1 cellular context compared by ENCODE assay signal in genomic region chr6:41824571-41825569, GRCh38.
TF ChIP-seq lines count a peak whose summit lies in the region.

No MANE protein-coding gene starts in this region.

TF ChIP-seq in K562, 482 proteins besides CTCF, POLR2A, EP300 and RAD21:
- TF ChIP-seq, protein P1, sequence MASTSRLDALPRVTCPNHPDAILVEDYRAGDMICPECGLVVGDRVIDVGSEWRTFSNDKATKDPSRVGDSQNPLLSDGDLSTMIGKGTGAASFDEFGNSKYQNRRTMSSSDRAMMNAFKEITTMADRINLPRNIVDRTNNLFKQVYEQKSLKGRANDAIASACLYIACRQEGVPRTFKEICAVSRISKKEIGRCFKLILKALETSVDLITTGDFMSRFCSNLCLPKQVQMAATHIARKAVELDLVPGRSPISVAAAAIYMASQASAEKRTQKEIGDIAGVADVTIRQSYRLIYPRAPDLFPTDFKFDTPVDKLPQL (IDR thresholded peaks at IDR 0.05; ENCODE audit: extremely low read depth, insufficient read length) = no peak
- TF ChIP-seq XRCC5 (IDR thresholded peaks at IDR 0.05; ENCODE audit: low read depth, low read length) = no peak
- TF ChIP-seq ZNF121 (CRISPR knock-in tag; conservative IDR thresholded peaks at IDR 0.05) = no peak
- TF ChIP-seq NFRKB (IDR thresholded peaks at IDR 0.05; ENCODE audit: low read depth) = no peak
- TF ChIP-seq, protein P2, sequence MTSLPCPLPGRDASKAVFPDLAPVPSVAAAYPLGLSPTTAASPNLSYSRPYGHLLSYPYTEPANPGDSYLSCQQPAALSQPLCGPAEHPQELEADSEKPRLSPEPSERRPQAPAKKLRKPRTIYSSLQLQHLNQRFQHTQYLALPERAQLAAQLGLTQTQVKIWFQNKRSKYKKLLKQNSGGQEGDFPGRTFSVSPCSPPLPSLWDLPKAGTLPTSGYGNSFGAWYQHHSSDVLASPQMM (CRISPR knock-in tag; IDR thresholded peaks at IDR 0.05) = no peak
- peak; percentile 56; the same call in 1 of the 2 replicates for TF ChIP-seq SMARCE1 (IDR thresholded peaks at IDR 0.05)
- TF ChIP-seq RBM15 (IDR thresholded peaks at IDR 0.05; ENCODE audit: insufficient read depth, low read length) = no peak
- 0 out of 2 replicates have a peak, but pooled peaks have one; percentile 18 for TF ChIP-seq NFE2 (IDR thresholded peaks at IDR 0.05; ENCODE audit: low read depth)
- TF ChIP-seq MEIS2 (IDR thresholded peaks at IDR 0.05; ENCODE audit: partially characterized antibody) = peak; percentile 36
- peak; percentile 30; the same call in 1 of the 2 replicates for TF ChIP-seq ATF7 (IDR thresholded peaks at IDR 0.05)
- TF ChIP-seq ZNF23 (CRISPR knock-in tag; IDR thresholded peaks at IDR 0.05) = no peak
- peak; percentile 63; the same call in 1 of the 2 replicates for TF ChIP-seq ZBTB33 (CRISPR knock-in tag; IDR thresholded peaks at IDR 0.05)
- TF ChIP-seq POLR2H (tag; IDR thresholded peaks at IDR 0.05; ENCODE audit: low read depth) = no peak
- TF ChIP-seq, protein P3, sequence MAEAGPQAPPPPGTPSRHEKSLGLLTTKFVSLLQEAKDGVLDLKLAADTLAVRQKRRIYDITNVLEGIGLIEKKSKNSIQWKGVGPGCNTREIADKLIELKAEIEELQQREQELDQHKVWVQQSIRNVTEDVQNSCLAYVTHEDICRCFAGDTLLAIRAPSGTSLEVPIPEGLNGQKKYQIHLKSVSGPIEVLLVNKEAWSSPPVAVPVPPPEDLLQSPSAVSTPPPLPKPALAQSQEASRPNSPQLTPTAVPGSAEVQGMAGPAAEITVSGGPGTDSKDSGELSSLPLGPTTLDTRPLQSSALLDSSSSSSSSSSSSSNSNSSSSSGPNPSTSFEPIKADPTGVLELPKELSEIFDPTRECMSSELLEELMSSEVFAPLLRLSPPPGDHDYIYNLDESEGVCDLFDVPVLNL (CRISPR knock-in tag; IDR thresholded peaks at IDR 0.05; ENCODE audit: low read depth) = no peak
- TF ChIP-seq JUN (IDR thresholded peaks at IDR 0.05; ENCODE audit: borderline replicate concordance, low read depth, low read length) = no peak
- TF ChIP-seq JUN (CRISPR knock-in tag; IDR thresholded peaks at IDR 0.05; ENCODE audit: borderline replicate concordance) = no peak
- no peak for TF ChIP-seq SRSF9 (IDR thresholded peaks at IDR 0.05; ENCODE audit: borderline replicate concordance, low read depth, low read length)
- TF ChIP-seq ZNF184 (CRISPR knock-in tag; IDR thresholded peaks at IDR 0.05) = no peak
- TF ChIP-seq MYNN (IDR thresholded peaks at IDR 0.05) = no peak
- 0 out of 2 replicates have a peak, but pooled peaks have one; percentile 11 for TF ChIP-seq MYNN (CRISPR knock-in tag; IDR thresholded peaks at IDR 0.05)
- no peak for TF ChIP-seq ZC3H4 (CRISPR knock-in tag; IDR thresholded peaks at IDR 0.05; ENCODE audit: borderline replicate concordance)
- no peak for TF ChIP-seq ZNF263 (CRISPR knock-in tag; IDR thresholded peaks at IDR 0.05; ENCODE audit: borderline replicate concordance)
- TF ChIP-seq NONO (IDR thresholded peaks at IDR 0.05; ENCODE audit: low read depth in 2 of 2, low read length in 1 of 2) = no peak
- no peak for TF ChIP-seq MBD2 (IDR thresholded peaks at IDR 0.05; ENCODE audit: borderline replicate concordance, low read depth)
- TF ChIP-seq, protein P4, sequence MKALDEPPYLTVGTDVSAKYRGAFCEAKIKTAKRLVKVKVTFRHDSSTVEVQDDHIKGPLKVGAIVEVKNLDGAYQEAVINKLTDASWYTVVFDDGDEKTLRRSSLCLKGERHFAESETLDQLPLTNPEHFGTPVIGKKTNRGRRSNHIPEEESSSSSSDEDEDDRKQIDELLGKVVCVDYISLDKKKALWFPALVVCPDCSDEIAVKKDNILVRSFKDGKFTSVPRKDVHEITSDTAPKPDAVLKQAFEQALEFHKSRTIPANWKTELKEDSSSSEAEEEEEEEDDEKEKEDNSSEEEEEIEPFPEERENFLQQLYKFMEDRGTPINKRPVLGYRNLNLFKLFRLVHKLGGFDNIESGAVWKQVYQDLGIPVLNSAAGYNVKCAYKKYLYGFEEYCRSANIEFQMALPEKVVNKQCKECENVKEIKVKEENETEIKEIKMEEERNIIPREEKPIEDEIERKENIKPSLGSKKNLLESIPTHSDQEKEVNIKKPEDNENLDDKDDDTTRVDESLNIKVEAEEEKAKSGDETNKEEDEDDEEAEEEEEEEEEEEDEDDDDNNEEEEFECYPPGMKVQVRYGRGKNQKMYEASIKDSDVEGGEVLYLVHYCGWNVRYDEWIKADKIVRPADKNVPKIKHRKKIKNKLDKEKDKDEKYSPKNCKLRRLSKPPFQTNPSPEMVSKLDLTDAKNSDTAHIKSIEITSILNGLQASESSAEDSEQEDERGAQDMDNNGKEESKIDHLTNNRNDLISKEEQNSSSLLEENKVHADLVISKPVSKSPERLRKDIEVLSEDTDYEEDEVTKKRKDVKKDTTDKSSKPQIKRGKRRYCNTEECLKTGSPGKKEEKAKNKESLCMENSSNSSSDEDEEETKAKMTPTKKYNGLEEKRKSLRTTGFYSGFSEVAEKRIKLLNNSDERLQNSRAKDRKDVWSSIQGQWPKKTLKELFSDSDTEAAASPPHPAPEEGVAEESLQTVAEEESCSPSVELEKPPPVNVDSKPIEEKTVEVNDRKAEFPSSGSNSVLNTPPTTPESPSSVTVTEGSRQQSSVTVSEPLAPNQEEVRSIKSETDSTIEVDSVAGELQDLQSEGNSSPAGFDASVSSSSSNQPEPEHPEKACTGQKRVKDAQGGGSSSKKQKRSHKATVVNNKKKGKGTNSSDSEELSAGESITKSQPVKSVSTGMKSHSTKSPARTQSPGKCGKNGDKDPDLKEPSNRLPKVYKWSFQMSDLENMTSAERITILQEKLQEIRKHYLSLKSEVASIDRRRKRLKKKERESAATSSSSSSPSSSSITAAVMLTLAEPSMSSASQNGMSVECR (CRISPR knock-in tag; IDR thresholded peaks at IDR 0.05) = no peak
- no peak for TF ChIP-seq POLR3A (IDR thresholded peaks at IDR 0.05; ENCODE audit: borderline replicate concordance, extremely low read depth, insufficient read depth, insufficient read length)
- TF ChIP-seq, protein P5, sequence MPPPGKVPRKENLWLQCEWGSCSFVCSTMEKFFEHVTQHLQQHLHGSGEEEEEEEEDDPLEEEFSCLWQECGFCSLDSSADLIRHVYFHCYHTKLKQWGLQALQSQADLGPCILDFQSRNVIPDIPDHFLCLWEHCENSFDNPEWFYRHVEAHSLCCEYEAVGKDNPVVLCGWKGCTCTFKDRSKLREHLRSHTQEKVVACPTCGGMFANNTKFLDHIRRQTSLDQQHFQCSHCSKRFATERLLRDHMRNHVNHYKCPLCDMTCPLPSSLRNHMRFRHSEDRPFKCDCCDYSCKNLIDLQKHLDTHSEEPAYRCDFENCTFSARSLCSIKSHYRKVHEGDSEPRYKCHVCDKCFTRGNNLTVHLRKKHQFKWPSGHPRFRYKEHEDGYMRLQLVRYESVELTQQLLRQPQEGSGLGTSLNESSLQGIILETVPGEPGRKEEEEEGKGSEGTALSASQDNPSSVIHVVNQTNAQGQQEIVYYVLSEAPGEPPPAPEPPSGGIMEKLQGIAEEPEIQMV (tag; conservative IDR thresholded peaks at IDR 0.05; ENCODE audit: low read depth) = no peak
- TF ChIP-seq HNRNPH1 (optimal IDR thresholded peaks at IDR 0.05; ENCODE audit: low read depth, low read length) = no peak
- TF ChIP-seq CCNT2 (IDR thresholded peaks at IDR 0.05; ENCODE audit: borderline replicate concordance, extremely low read depth, insufficient read length, low read depth, low read length) = no peak
- TF ChIP-seq FOXA3 (CRISPR knock-in tag; conservative IDR thresholded peaks at IDR 0.05 in 1 of 2, IDR thresholded peaks at IDR 0.05 in 1 of 2) = peak in 1 of 2 experiments; percentile 74; a peak in 3 of 4 replicates
- peak; percentile 68; the same call in 1 of the 2 replicates for TF ChIP-seq JUND (IDR thresholded peaks at IDR 0.05; ENCODE audit: borderline replicate concordance, low read depth, low read length)
- peak; percentile 29; the same call in 1 of the 3 replicates for TF ChIP-seq JUND (tag; IDR thresholded peaks at IDR 0.05; ENCODE audit: borderline replicate concordance, low read depth, low read length)
- no peak for TF ChIP-seq TEAD4 (IDR thresholded peaks at IDR 0.05; ENCODE audit: low read length)
- no peak for TF ChIP-seq TEAD4 (CRISPR knock-in tag; IDR thresholded peaks at IDR 0.05; ENCODE audit: borderline replicate concordance)
- no peak for TF ChIP-seq ZNF76 (CRISPR knock-in tag; IDR thresholded peaks at IDR 0.05; ENCODE audit: borderline replicate concordance)
- no peak for TF ChIP-seq CBX8 (IDR thresholded peaks at IDR 0.05; ENCODE audit: borderline replicate concordance, extremely low read depth, low read depth, low read length, poor library complexity, severe bottlenecking)
- TF ChIP-seq ZBTB9 (CRISPR knock-in tag; IDR thresholded peaks at IDR 0.05) = no peak
- TF ChIP-seq YBX1 (IDR thresholded peaks at IDR 0.05) = no peak
- no peak for TF ChIP-seq SREBF1 (IDR thresholded peaks at IDR 0.05; ENCODE audit: borderline replicate concordance, low read depth, low read length)
- TF ChIP-seq ATF6 (CRISPR knock-in tag; IDR thresholded peaks at IDR 0.05) = no peak
- no peak for TF ChIP-seq ZNF77 (CRISPR knock-in tag; IDR thresholded peaks at IDR 0.05)
- no peak for TF ChIP-seq PML (IDR thresholded peaks at IDR 0.05; ENCODE audit: low read length)
- no peak for TF ChIP-seq KDM5B (IDR thresholded peaks at IDR 0.05; ENCODE audit: insufficient replicate concordance, low read depth, low read length)
- no peak for TF ChIP-seq MBD1 (CRISPR knock-in tag; IDR thresholded peaks at IDR 0.05)
- no peak for TF ChIP-seq FUS (optimal IDR thresholded peaks at IDR 0.05; ENCODE audit: low read depth, low read length)
- TF ChIP-seq EHMT2 (IDR thresholded peaks at IDR 0.05) = no peak
- peak; percentile 59 for TF ChIP-seq ZNF384 (IDR thresholded peaks at IDR 0.05; ENCODE audit: low read depth, low read length)
- TF ChIP-seq FOSL1 (tag; conservative IDR thresholded peaks at IDR 0.05) = peak; percentile 67
TF ChIP-seq in K562: peak in this region for 10.
